In the genomic region with DNA sequence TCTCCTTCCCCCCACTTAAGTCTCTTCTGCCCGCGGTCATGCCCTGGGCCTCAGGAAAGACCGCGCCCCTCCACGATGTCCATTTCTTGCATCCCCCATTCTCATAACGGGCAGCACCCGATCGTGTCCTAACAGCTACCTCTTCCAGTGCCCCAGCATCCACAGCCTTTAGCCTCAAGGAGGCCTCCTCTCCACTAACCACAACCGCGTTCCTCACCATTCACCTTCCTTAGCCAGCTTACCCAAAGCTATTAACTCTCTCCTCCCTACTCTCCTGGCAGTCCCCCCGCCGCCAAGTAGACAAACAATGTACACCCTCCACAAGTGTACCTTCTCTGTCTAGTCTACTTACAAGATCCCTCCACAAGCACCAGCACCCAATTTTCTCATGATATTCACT, we compare ENCODE assay signal across 8 cellular contexts. TPM values are rescaled to one million over a fixed set of nuclear protein-coding genes. Genes with fewer than 3 reads are reported as not detected.
DNase-seq lines count a peak whose midpoint lies in the region; ATAC-seq and TF ChIP-seq lines count a peak whose summit lies in the region.

No MANE protein-coding gene starts in this region.

- TF ChIP-seq CTCF in brain (conservative IDR thresholded peaks at IDR 0.05) (no peak), testis (IDR thresholded peaks at IDR 0.05) (no peak)

- H3K36me3 ChIP-seq in BLaER1, result no peaks in the 10 kb centered on the region
- no peaks in the 10 kb centered on the region for H3K36me3 ChIP-seq in testis (ENCODE audit: low read depth, missing control alignments)

- H3K9ac ChIP-seq in BLaER1, result peak overlapping the region; percentile 57

- peaks cover 0 to 6% (median 6%) of the 10 kb centered on the region in 5 experiments for H3K9me3 Mint-ChIP-seq in brain

- DNase-seq in LHCN-M2 (ENCODE audit: low read depth) (peak; percentile 2), left colon (no peak), testis (no peak), NCI-H2196 (lab: John Stamatoyannopoulos, UW; ENCODE audit: unreplicated experiment) (no peak), medulla oblongata (ENCODE audit: extremely low spot score) (no peak), T1000 (lab: John Stamatoyannopoulos, UW) (no peak)

- H3K4me3 Mint-ChIP-seq in brain, result peak overlapping the region; percentile 85 to 96 (median 92)

- peak overlapping the region; percentile 66 for H3K4me3 ChIP-seq in BLaER1
- peak overlapping the region; percentile 58 to 70 for H3K4me3 ChIP-seq in testis

- H3K27ac Mint-ChIP-seq in brain, result peak overlapping the region; percentile 96 to 100 (median 97)

- H3K4me2 ChIP-seq in BLaER1, result peak overlapping the region; percentile 74

- H3K36me3 Mint-ChIP-seq in brain, result no peaks in the 10 kb centered on the region

- H4K20me1 ChIP-seq in BLaER1, result no peaks in the 10 kb centered on the region

- H3K27ac ChIP-seq in BLaER1 (peak overlapping the region; percentile 68), testis (peak overlapping the region; percentile 86 to 88)

- peaks cover 9% of the 10 kb centered on the region for H3K4me1 Mint-ChIP-seq in brain

- H3K4me1 ChIP-seq in BLaER1, result peaks cover 7% of the 10 kb centered on the region; the same call in 1 of the 2 replicates
- H3K4me1 ChIP-seq in testis, result no peaks in the 10 kb centered on the region

- H3K9me3 ChIP-seq in BLaER1 (peaks cover 5% of the 10 kb centered on the region; the same call in 1 of the 2 replicates), testis (no peaks in the 10 kb centered on the region)

- peak; percentile 1 for ATAC-seq in left colon

- intact Hi-C loops in left colon (cut with DNase I, micrococcal nuclease), result no loop called here
- intact Hi-C loops in testis (cut with DNase I; ENCODE audit: low total_unique reads), result no loop called here

- no peak for TF ChIP-seq POLR2A in testis (IDR thresholded peaks at IDR 0.05)

- H3K27me3 ChIP-seq in BLaER1, result peaks cover 85% of the 10 kb centered on the region
- H3K27me3 ChIP-seq in testis, result no peaks in the 10 kb centered on the region

- peaks cover 11% of the 10 kb centered on the region for H3K27me3 Mint-ChIP-seq in brain

- WGBS in testis, 2 donors, result 5 to 14% methylated on average over 7 to 9 of the region's 12 CpGs

RNA-seq across cellular contexts. Expression of gene PAGE5, which starts 58.6 kb away (rescaled TPM):
- total RNA-seq in LHCN-M2 (2014; rRNA removed) (not detected in 2 replicates), left colon (not detected), testis (10 to 100 TPM; 20.3 to 28.7 TPM)
- polyA plus RNA-seq in LHCN-M2 (2012), result not detected
- polyA plus RNA-seq in brain (ENCODE audit: insufficient read depth, low read depth, low replicate concordance) (not detected), testis (ENCODE audit: insufficient read depth, low read depth, low replicate concordance) (39.6 TPM)

Comparison
In these comparisons a context has a peak if more than half of its experiments do, and no peak if none do; other contexts are left out.
1. RNA of gene PAGE5, which starts 58.6 kb away (total RNA-seq): 20.3 to 28.7 TPM in testis; not detected in LHCN-M2 and not detected in left colon; every median in the first group is over 10 times any median in the second.